23 cellular contexts compared by ENCODE assay signal in the genomic region with DNA sequence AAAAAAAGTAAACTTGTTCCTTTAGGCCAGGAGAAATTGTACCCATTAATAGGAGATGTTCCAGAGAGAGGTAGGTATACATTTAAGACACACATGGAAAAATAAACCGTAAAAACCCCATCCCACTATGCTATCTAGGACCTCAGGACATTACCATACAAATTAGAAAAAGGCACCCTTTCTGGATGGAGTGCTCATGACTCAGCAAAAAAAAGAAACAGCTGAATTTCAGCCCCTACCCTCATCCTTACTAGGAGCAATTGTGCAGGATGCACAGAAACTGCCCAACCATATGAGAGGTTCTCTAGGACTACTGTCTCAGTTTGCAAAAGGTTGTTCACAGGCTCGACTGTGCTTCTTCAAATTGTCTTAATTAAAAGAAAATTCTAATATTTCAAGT.
"Had no signal": no experiment of that assay in that cellular context is flagged by ENCODE, and none has a peak within 500 bp of the region (broad histone marks: within the 10 kb centered on the region; RNA-seq: fewer than 3 reads in every experiment).

No MANE protein-coding gene starts in this region.

- H3K9me3 ChIP-seq: mucosa of descending colon, transverse colon, upper lobe of right lung, uterus had no signal

- H3K4me1 ChIP-seq: gastroesophageal sphincter, heart left ventricle, psoas muscle, spleen, suprapubic skin, transverse colon, upper lobe of right lung, uterus had no signal

- H2AFZ ChIP-seq: hepatocyte had no signal

- H3K79me2 ChIP-seq: hepatocyte had no signal

- H3K27me3 ChIP-seq: gastroesophageal sphincter, heart left ventricle, hepatocyte, spleen, suprapubic skin, transverse colon, upper lobe of right lung, uterus had no signal

- H3K4me2 ChIP-seq: hepatocyte had no signal

- H3K4me3 ChIP-seq: dorsolateral prefrontal cortex, gastroesophageal sphincter, heart left ventricle, hepatocyte, lung, mucosa of descending colon, psoas muscle, skin epidermis, spleen, suprapubic skin, transverse colon, upper lobe of right lung, uterus had no signal

- DNase-seq: dorsolateral prefrontal cortex; effector CD4-positive, alpha-beta T cell; foreskin fibroblast; heart left ventricle; kidney; naive thymus-derived CD4-positive, alpha-beta T cell; nephron progenitor cell; nucleus accumbens; psoas muscle; right cardiac atrium; spleen; stimulated activated CD4-positive, alpha-beta T cell treated with anti-CD3 and anti-CD28 coated beads, Interleukin-2, amount 100 ng/mL, for 48 hours; stimulated activated naive B cell treated with anti-CD40 and anti-IgM and Interleukin-4, amounts not matched to agents 10 μg/mL and 1 μg/mL and 100 μg/mL, for 72 hours; transverse colon; upper lobe of right lung; uterus had no signal

- H3K27ac ChIP-seq: dorsolateral prefrontal cortex, gastroesophageal sphincter, heart left ventricle, hepatocyte, psoas muscle, skin epidermis, spleen, suprapubic skin, transverse colon, upper lobe of right lung, uterus had no signal

- ATAC-seq: gastroesophageal sphincter; heart left ventricle; left lobe of liver; naive thymus-derived CD4-positive, alpha-beta T cell; psoas muscle; right cardiac atrium; stimulated activated naive B cell treated with anti-CD40 and anti-IgM and Interleukin-4, amounts not matched to agents 10 μg/mL and 1 μg/mL and 100 μg/mL, for 72 hours; upper lobe of right lung had no signal

- H3K36me3 ChIP-seq: gastroesophageal sphincter, heart left ventricle, spleen, suprapubic skin, transverse colon, upper lobe of right lung, uterus had no signal
